8 cellular contexts compared by ENCODE assay signal in genomic region chr15:80152896-80153876, GRCh38. TPM values are rescaled to one million over a fixed set of nuclear protein-coding genes. Genes with fewer than 3 reads are reported as not detected.
DNase-seq lines count a peak whose midpoint lies in the region; ATAC-seq and TF ChIP-seq lines count a peak whose summit lies in the region.

FAH (plus strand) TSS chr15:80152999; CDS start chr15:80153055, 56 bp downstream.

- peak within 1 kb of the TSS; percentile 77 for H3K4me3 ChIP-seq in BLaER1
- H3K4me3 ChIP-seq in SJSA1 = peak within 1 kb of the TSS; percentile 63
- H3K4me3 ChIP-seq in hepatocyte = peak within 1 kb of the TSS; percentile 89

- H3K9ac ChIP-seq in BLaER1 = peak within 1 kb of the TSS; percentile 76

- H3K4me2 ChIP-seq in BLaER1 (peak within 1 kb of the TSS; percentile 90), hepatocyte (peak within 1 kb of the TSS; percentile 84)

- ATAC-seq in HG03342 (IDR thresholded peaks at IDR 0.05; ENCODE audit: unreplicated experiment) (peak; percentile 61), GM18517 (IDR thresholded peaks at IDR 0.05; ENCODE audit: unreplicated experiment) (no peak)

- H4K20me1 ChIP-seq in BLaER1 (no peaks in the 10 kb centered on the region), hepatocyte (ENCODE audit: insufficient read depth, poor library complexity, severe bottlenecking) (no peaks in the 10 kb centered on the region)

- TF ChIP-seq CTCF in hepatocyte (IDR thresholded peaks at IDR 0.05; ENCODE audit: poor library complexity) = no peak

- H3K79me2 ChIP-seq in hepatocyte = peaks cover 12% of the 10 kb centered on the region

- H2AFZ ChIP-seq in hepatocyte = peak within 1 kb of the TSS; percentile 79

- H3K27ac ChIP-seq in BLaER1 = peak within 1 kb of the TSS; percentile 58; the same call in 1 of the 2 replicates
- peak within 1 kb of the TSS; percentile 61 for H3K27ac ChIP-seq in SJSA1
- H3K27ac ChIP-seq in hepatocyte = peak within 1 kb of the TSS; percentile 85

- H3K4me1 ChIP-seq in BLaER1 (peaks cover 29% of the 10 kb centered on the region), SJSA1 (replicated peaks) (peaks cover 10% of the 10 kb centered on the region; the same call in 1 of the 2 replicates), hepatocyte (ENCODE audit: insufficient read depth) (peaks cover 15% of the 10 kb centered on the region)

- WGBS in hepatocyte (ENCODE audit: low lambda C conversion rate, missing lambda C conversion rate) = 3% methylated on average over 39 of the region's 45 CpGs

- H3K27me3 ChIP-seq in BLaER1 (no peaks in the 10 kb centered on the region), SJSA1 (replicated peaks) (no peaks in the 10 kb centered on the region), hepatocyte (no peaks in the 10 kb centered on the region)

- DNase-seq in GM19238 (ENCODE audit: insufficient read length, low spot score) (peak; percentile 23), SJSA1 (ENCODE audit: low read depth in 1 of 2, low spot score in 2 of 2) (peak in 1 of 2 experiments; percentile 68), amniotic stem cell (lab: John Stamatoyannopoulos, UW) (peak; percentile 75), hepatocyte (ENCODE audit: low spot score) (no peak), retina (peak; percentile 77)

- H3K9me3 ChIP-seq in BLaER1 (no peaks in the 10 kb centered on the region), SJSA1 (replicated peaks) (no peaks in the 10 kb centered on the region), hepatocyte (ENCODE audit: low read depth) (no peaks in the 10 kb centered on the region)

- H3K9me2 ChIP-seq in hepatocyte (replicated peaks; ENCODE audit: insufficient read depth) = no peaks in the 10 kb centered on the region

- H3K36me3 ChIP-seq in BLaER1 (no peaks in the 10 kb centered on the region), SJSA1 (no peaks in the 10 kb centered on the region), hepatocyte (replicated peaks; ENCODE audit: insufficient read depth, low read depth) (no peaks in the 10 kb centered on the region)

RNA-seq across cellular contexts. Expression of gene FAH, which starts in this region (rescaled TPM):
- total RNA-seq in SJSA1 (2014; rRNA removed; shearing (Covaris generic)) = 34.4 and 41.5 TPM in 2 replicates
- 58.0 and 235 TPM in 2 replicates for total RNA-seq in hepatocyte
- 88.1 and 90.5 TPM in 2 replicates for polyA plus RNA-seq in hepatocyte
